7 cellular contexts compared by ENCODE assay signal in genomic region chr2:219254590-219255219, GRCh38. TPM values are rescaled to one million over a fixed set of nuclear protein-coding genes. Genes with fewer than 3 reads are reported as not detected.
DNase-seq lines count a peak whose midpoint lies in the region; ATAC-seq, FAIRE-seq and TF ChIP-seq lines count a peak whose summit lies in the region.
"Had no signal": no experiment of that assay in that cellular context is flagged by ENCODE, and none has a peak within 500 bp of the region (broad histone marks: within the 10 kb centered on the region; RNA-seq: fewer than 3 reads in every experiment).

No MANE protein-coding gene starts in this region.

- peak overlapping the region; percentile 94 for H3K27ac Mint-ChIP-seq in activated CD8-positive, alpha-beta T cell treated with anti-CD3 and anti-CD28 coated beads for 36 hours

- H3K4me1 ChIP-seq in keratinocyte (ENCODE audit: control insufficient read depth, extremely low read depth, insufficient read depth, low read length) (peaks cover 32% of the 10 kb centered on the region), aorta (ENCODE audit: control insufficient read depth in 1 of 2, insufficient read depth in 2 of 2, low read length in 2 of 2) (no peaks in the 10 kb centered on the region)

- H3K9me3 Mint-ChIP-seq in activated CD8-positive, alpha-beta T cell treated with anti-CD3 and anti-CD28 coated beads for 36 hours, result no peaks in the 10 kb centered on the region

- peaks cover 3% of the 10 kb centered on the region for H4K20me1 ChIP-seq in keratinocyte (ENCODE audit: control insufficient read depth, extremely low read depth, insufficient read depth, low read length)

- peak overlapping the region; percentile 95 for H3K4me2 ChIP-seq in keratinocyte (ENCODE audit: control insufficient read depth, extremely low read depth, insufficient read depth, low read depth, low read length)

- intact Hi-C loops in activated CD8-positive, alpha-beta T cell treated with anti-CD3 and anti-CD28 coated beads for 36 hours (cut with micrococcal nuclease), result loop anchor here (2.0 kb wide), 1 partner anchor 24 kb away; the partner anchor contains the start of gene DNAJB2
- intact Hi-C loops in aorta (cut with DNase I), result no loop called here

- FAIRE-seq in keratinocyte (lab: Jason Lieb, UNC), result no peak

- H2AFZ ChIP-seq in keratinocyte (ENCODE audit: control insufficient read depth, low read length), result peak overlapping the region; percentile 92

- H3K27me3 Mint-ChIP-seq in activated CD8-positive, alpha-beta T cell treated with anti-CD3 and anti-CD28 coated beads for 36 hours, result no peaks in the 10 kb centered on the region

- DNase-seq in GM10248 (ENCODE audit: extremely low spot score) (peak; percentile 57), keratinocyte (ENCODE audit: low read depth, low spot score) (no peak), aorta (no peak), HCEC 1CT (no peak)
- DNase-seq in activated CD8-positive, alpha-beta T cell treated with anti-CD3 and anti-CD28 coated beads for 36 hours, result peak; percentile 67

- peak overlapping the region; percentile 77 for H3K4me3 Mint-ChIP-seq in activated CD8-positive, alpha-beta T cell treated with anti-CD3 and anti-CD28 coated beads for 36 hours

- dilution Hi-C loops in keratinocyte (cut with MboI; ENCODE audit: extremely low pct_ligation_motif_present, low sequenced_read_pairs), result no loop called here

- ATAC-seq in HG03060 (IDR thresholded peaks at IDR 0.05; ENCODE audit: low read depth, unreplicated experiment) (peak; percentile 30), aorta (ENCODE audit: low FRiP score) (no peak)
- ATAC-seq in activated CD8-positive, alpha-beta T cell treated with anti-CD3 and anti-CD28 coated beads for 36 hours, result peak; percentile 57

- peak overlapping the region; percentile 93 for H3K9ac ChIP-seq in keratinocyte (ENCODE audit: control insufficient read depth, extremely low read depth, insufficient read depth, low read length)

- H3K4me1 Mint-ChIP-seq in activated CD8-positive, alpha-beta T cell treated with anti-CD3 and anti-CD28 coated beads for 36 hours (ENCODE audit: low read depth), result peaks cover 38% of the 10 kb centered on the region

- 31 to 36% methylated on average over 12 to 13 of the region's 13 CpGs for WGBS in aorta, 2 donors

- H3K27me3 ChIP-seq in keratinocyte (ENCODE audit: control insufficient read depth, extremely low read depth, insufficient read depth, low read length) (peaks cover 4% of the 10 kb centered on the region), aorta (ENCODE audit: control insufficient read depth in 1 of 2, insufficient read depth in 2 of 2, low read length in 1 of 2) (no peaks in the 10 kb centered on the region)

- no peak overlapping the region for H3K27ac ChIP-seq in keratinocyte (ENCODE audit: control insufficient read depth, insufficient read depth, low read length)
- no peak overlapping the region for H3K27ac ChIP-seq in aorta (ENCODE audit: low read depth in 1 of 2, low read length in 2 of 2)

- H3K4me3 ChIP-seq in keratinocyte (ENCODE audit: control insufficient read depth in 2 of 3, extremely low read depth in 1 of 3, insufficient read depth in 2 of 3, low read depth in 1 of 3, low read length in 3 of 3) (peak overlapping the region; percentile 74 to 92 (median 90)), aorta (ENCODE audit: low read length in 2 of 2) (peak overlapping the region; percentile 46 to 75)

- POLR2A ChIA-PET in GM10248 (lab: Yijun Ruan, JAX), result interaction anchor here (0.7 to 2.8 kb wide), 7 partner anchors 9 to 47 kb away, joined by 3 to 19 read pairs (median 13); partner anchors contain the start of genes DNAJB2, GLB1L, STK16 and ZFAND2B
- POLR2A ChIA-PET in activated CD8-positive, alpha-beta T cell treated with anti-CD3 and anti-CD28 coated beads for 36 hours (lab: Charles Lee), result interaction anchor here (0.7 to 19.2 kb wide), 17 partner anchors 8 to 133 kb away, joined by 3 to 239 read pairs (median 10); partner anchors contain the start of genes ABCB6, ANKZF1, ATG9A and CNPPD1

- H3K36me3 ChIP-seq in keratinocyte (ENCODE audit: control insufficient read depth in 2 of 2, extremely low read depth in 1 of 2, insufficient read depth in 2 of 2, low read length in 2 of 2) (peaks cover 18 to 24% of the 10 kb centered on the region in 2 experiments), aorta (ENCODE audit: control insufficient read depth in 1 of 2, insufficient read depth in 2 of 2, low read length in 1 of 2) (no peaks in the 10 kb centered on the region)

- TF ChIP-seq CTCF in GM10248 (IDR thresholded peaks at IDR 0.05; ENCODE audit: control extremely low read depth, extremely low read depth, low read depth, missing control alignments), result no peak
- TF ChIP-seq CTCF in activated CD8-positive, alpha-beta T cell treated with anti-CD3 and anti-CD28 coated beads for 36 hours (IDR thresholded peaks at IDR 0.05), result no peak
- no peak for TF ChIP-seq CTCF in keratinocyte (optimal IDR thresholded peaks at IDR 0.05 in 1 of 3, IDR thresholded peaks at IDR 0.05 in 1 of 3, conservative IDR thresholded peaks at IDR 0.05 in 1 of 3; ENCODE audit: extremely low read depth in 1 of 3, insufficient read depth in 2 of 3, low read length in 3 of 3)

- H3K9me1 ChIP-seq in keratinocyte (ENCODE audit: control insufficient read depth, extremely low read depth, insufficient read depth, low read length), result no peaks in the 10 kb centered on the region

- H3K9me3 ChIP-seq in keratinocyte (ENCODE audit: control insufficient read depth, low read depth, low read length) (no peaks in the 10 kb centered on the region), aorta (ENCODE audit: control insufficient read depth, low read length) (no peaks in the 10 kb centered on the region)

- peaks cover 34% of the 10 kb centered on the region for H3K79me2 ChIP-seq in keratinocyte (ENCODE audit: control insufficient read depth, insufficient read depth, low read length)

- H3K36me3 Mint-ChIP-seq in activated CD8-positive, alpha-beta T cell treated with anti-CD3 and anti-CD28 coated beads for 36 hours (ENCODE audit: low read depth), result peaks cover 35% of the 10 kb centered on the region

- CTCF ChIA-PET in GM10248 (lab: Yijun Ruan, JAX), result interaction anchor here (0.8 to 10.2 kb wide), 14 partner anchors 9 to 275 kb away, joined by 3 to 116 read pairs (median 4); partner anchors contain the start of genes GLB1L and STK16
- CTCF ChIA-PET in activated CD8-positive, alpha-beta T cell treated with anti-CD3 and anti-CD28 coated beads for 36 hours (lab: Charles Lee), result interaction anchor here (0.7 to 10.1 kb wide), 9 partner anchors 10 to 132 kb away, joined by 3 to 132 read pairs (median 7); partner anchors contain the start of genes ANKZF1, ATG9A, CNPPD1 and DNAJB2

RNA-seq across cellular contexts. Expression of gene TUBA4A, which starts 1.0 kb away (rescaled TPM):
- total RNA-seq in activated CD8-positive, alpha-beta T cell treated with anti-CD3 and anti-CD28 coated beads for 36 hours, result 100 to 1,000 TPM; 226 TPM
- polyA plus RNA-seq in keratinocyte (524 to 819 TPM (median 569 TPM) in 3 replicates), aorta (10 to 100 TPM; 20.3 to 48.3 TPM)
- 80.1 TPM for polyA plus RNA-seq in keratinocyte (2011; ENCODE audit: low read depth)
- 560 and 665 TPM in 2 replicates for polyA plus RNA-seq in keratinocyte (2011; cell fraction: cytosol; rRNA removed)
- polyA plus RNA-seq in keratinocyte (2011; cell fraction: nucleus; rRNA removed), result 738 and 769 TPM in 2 replicates
- polyA plus RNA-seq in keratinocyte (2012; ENCODE audit: low replicate concordance), result 401 and 544 TPM in 2 replicates
- polyA minus RNA-seq in keratinocyte, result 266 to 690 TPM (median 309 TPM) in 3 replicates
- 136 TPM for polyA minus RNA-seq in keratinocyte (2011; cell fraction: cytosol; rRNA and poly(A)+ RNA removed)
- polyA minus RNA-seq in keratinocyte (2011; cell fraction: nucleus; rRNA and poly(A)+ RNA removed), result 115 and 162 TPM in 2 replicates
- total RNA-seq in aorta, result 10 to 100 TPM; 44.3 to 59.2 TPM
- total RNA-seq: SK-MEL-5 had no signal

RNA-seq across cellular contexts. Expression of gene TUBA4B, which starts 1.7 kb away (rescaled TPM):
- not detected for total RNA-seq in activated CD8-positive, alpha-beta T cell treated with anti-CD3 and anti-CD28 coated beads for 36 hours
- polyA plus RNA-seq in keratinocyte, result 0.08 TPM in 1 of 3 replicates, not detected in the others
- not detected for polyA plus RNA-seq in keratinocyte (2011; ENCODE audit: low read depth)
- polyA plus RNA-seq in keratinocyte (2011; cell fraction: cytosol; rRNA removed), result 0.05 TPM in 1 of 2 replicates, not detected in the other
- polyA plus RNA-seq in keratinocyte (2011; cell fraction: nucleus; rRNA removed), result 0.09 TPM in 1 of 2 replicates, not detected in the other
- polyA plus RNA-seq in keratinocyte (2012; ENCODE audit: low replicate concordance), result not detected in 2 replicates
- polyA minus RNA-seq in keratinocyte, result not detected in 3 replicates
- polyA minus RNA-seq in keratinocyte (2011; cell fraction: cytosol; rRNA and poly(A)+ RNA removed), result not detected
- not detected in 2 replicates for polyA minus RNA-seq in keratinocyte (2011; cell fraction: nucleus; rRNA and poly(A)+ RNA removed)
- not detected for total RNA-seq in aorta
- polyA plus RNA-seq in aorta, result under 1 TPM in 1 of 2 donors, not detected in 1; 0.28 TPM
- total RNA-seq: SK-MEL-5 had no signal

RNA-seq across cellular contexts. Expression of gene STK16, which starts 9.4 kb away (rescaled TPM):
- total RNA-seq in activated CD8-positive, alpha-beta T cell treated with anti-CD3 and anti-CD28 coated beads for 36 hours, result 10 to 100 TPM; 34.4 to 35.4 TPM
- polyA plus RNA-seq in keratinocyte (35.8 to 44.7 TPM (median 40.2 TPM) in 3 replicates), aorta (10 to 100 TPM; 26.8 to 37.2 TPM)
- polyA plus RNA-seq in keratinocyte (2011; ENCODE audit: low read depth), result 8.8 TPM
- 39.1 and 53.2 TPM in 2 replicates for polyA plus RNA-seq in keratinocyte (2011; cell fraction: cytosol; rRNA removed)
- polyA plus RNA-seq in keratinocyte (2011; cell fraction: nucleus; rRNA removed), result 18.0 and 26.4 TPM in 2 replicates
- 25.1 and 33.3 TPM in 2 replicates for polyA plus RNA-seq in keratinocyte (2012; ENCODE audit: low replicate concordance)
- polyA minus RNA-seq in keratinocyte, result 36.8 to 48.8 TPM (median 38.1 TPM) in 3 replicates
- 26.9 TPM for polyA minus RNA-seq in keratinocyte (2011; cell fraction: cytosol; rRNA and poly(A)+ RNA removed)
- polyA minus RNA-seq in keratinocyte (2011; cell fraction: nucleus; rRNA and poly(A)+ RNA removed), result 5.2 and 7.5 TPM in 2 replicates
- total RNA-seq in aorta, result 10 to 100 TPM; 19.7 to 22.6 TPM

RNA-seq across cellular contexts. Expression of gene GLB1L, which starts 9.5 kb away (rescaled TPM):
- 1 to 10 TPM; 1.2 to 2.8 TPM for total RNA-seq in activated CD8-positive, alpha-beta T cell treated with anti-CD3 and anti-CD28 coated beads for 36 hours
- polyA plus RNA-seq in keratinocyte, result 4.3 to 6.9 TPM (median 5.2 TPM) in 3 replicates
- polyA plus RNA-seq in keratinocyte (2011; ENCODE audit: low read depth), result 0.55 TPM
- 2.0 and 2.7 TPM in 2 replicates for polyA plus RNA-seq in keratinocyte (2011; cell fraction: cytosol; rRNA removed)
- 8.8 and 9.0 TPM in 2 replicates for polyA plus RNA-seq in keratinocyte (2011; cell fraction: nucleus; rRNA removed)
- polyA plus RNA-seq in keratinocyte (2012; ENCODE audit: low replicate concordance), result 1.1 and 4.4 TPM in 2 replicates
- 2.5 to 5.0 TPM (median 3.0 TPM) in 3 replicates for polyA minus RNA-seq in keratinocyte
- 2.9 TPM for polyA minus RNA-seq in keratinocyte (2011; cell fraction: cytosol; rRNA and poly(A)+ RNA removed)
- 4.2 and 5.8 TPM in 2 replicates for polyA minus RNA-seq in keratinocyte (2011; cell fraction: nucleus; rRNA and poly(A)+ RNA removed)
- 1 to 10 TPM; 2.9 to 7.1 TPM for total RNA-seq in aorta
- polyA plus RNA-seq in aorta, result 1 to 10 TPM; 2.7 to 3.8 TPM

RNA-seq across cellular contexts. Expression of gene DNAJB2, which starts 24.5 kb away (rescaled TPM):
- total RNA-seq in activated CD8-positive, alpha-beta T cell treated with anti-CD3 and anti-CD28 coated beads for 36 hours, result 10 to 100 TPM; 61.8 to 63.3 TPM
- polyA plus RNA-seq in keratinocyte (35.4 to 75.5 TPM (median 51.7 TPM) in 3 replicates), aorta (10 to 100 TPM; 45.0 to 58.6 TPM)
- polyA plus RNA-seq in keratinocyte (2011; ENCODE audit: low read depth), result 51.5 TPM
- 38.8 and 44.1 TPM in 2 replicates for polyA plus RNA-seq in keratinocyte (2011; cell fraction: cytosol; rRNA removed)
- 70.8 and 71.6 TPM in 2 replicates for polyA plus RNA-seq in keratinocyte (2011; cell fraction: nucleus; rRNA removed)
- 45.9 and 67.3 TPM in 2 replicates for polyA plus RNA-seq in keratinocyte (2012; ENCODE audit: low replicate concordance)
- polyA minus RNA-seq in keratinocyte, result 32.0 to 81.5 TPM (median 58.7 TPM) in 3 replicates
- polyA minus RNA-seq in keratinocyte (2011; cell fraction: cytosol; rRNA and poly(A)+ RNA removed), result 29.4 TPM
- 32.8 and 46.7 TPM in 2 replicates for polyA minus RNA-seq in keratinocyte (2011; cell fraction: nucleus; rRNA and poly(A)+ RNA removed)
- 10 to 100 TPM; 54.4 to 54.7 TPM for total RNA-seq in aorta

Comparison
In these comparisons a context has a peak if more than half of its experiments do, and no peak if none do; other contexts are left out.
1. DNase-seq: peak in GM10248 (single experiment) and activated CD8-positive, alpha-beta T cell treated with anti-CD3 and anti-CD28 coated beads for 36 hours (single experiment); none in keratinocyte (single experiment), aorta (0 of 2) and HCEC 1CT (single experiment).